In the genomic region with DNA sequence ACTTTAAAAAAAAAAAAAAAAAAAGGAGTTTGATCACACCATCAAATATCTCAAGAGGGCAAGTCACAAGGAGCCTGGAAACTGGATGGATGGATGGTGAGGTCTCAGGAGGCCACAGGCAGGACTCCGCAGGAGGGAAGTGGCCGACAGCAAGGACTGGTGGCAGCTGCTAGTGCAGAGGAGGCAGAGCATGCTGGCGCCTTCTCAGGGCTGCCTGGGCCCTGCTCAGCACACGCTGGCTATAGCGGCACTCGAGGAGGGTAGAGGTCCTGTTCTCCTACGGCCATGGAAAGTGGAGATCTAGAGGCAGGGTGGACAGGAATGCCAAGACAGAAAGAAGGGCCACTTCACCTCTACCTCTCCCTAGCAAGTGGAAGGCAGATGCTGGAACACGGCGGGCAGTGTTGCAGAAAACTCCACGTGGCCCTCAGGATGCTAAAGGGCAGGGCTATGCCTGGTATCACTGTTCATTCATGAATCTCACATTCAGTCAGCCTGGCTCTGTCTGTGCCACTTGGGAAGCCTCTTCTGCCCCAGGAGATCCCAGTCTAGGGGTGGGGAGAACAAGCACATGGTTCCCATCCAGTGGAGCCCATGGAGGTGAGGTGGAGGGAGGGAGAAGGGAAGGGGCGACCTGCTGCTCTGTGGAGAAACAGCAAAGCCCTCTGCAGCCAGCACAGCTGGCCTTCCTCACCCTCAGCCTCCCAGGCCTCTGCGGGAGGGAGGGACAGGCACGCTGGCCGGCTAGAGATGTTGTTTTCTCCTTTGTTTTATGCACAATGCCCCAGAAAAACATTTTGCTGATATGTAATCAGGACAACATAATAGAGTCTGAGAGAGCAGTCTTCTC, we compare ENCODE assay signal across 14 cellular contexts.
DNase-seq lines count a peak whose midpoint lies in the region; ATAC-seq and TF ChIP-seq lines count a peak whose summit lies in the region.
"Had no signal": no experiment of that assay in that cellular context is flagged by ENCODE, and none has a peak within 500 bp of the region (broad histone marks: within the 10 kb centered on the region; RNA-seq: fewer than 3 reads in every experiment).

No MANE protein-coding gene starts in this region.

- no peak overlapping the region for H3K4me3 Mint-ChIP-seq in activated T-cell treated with anti-CD3 and anti-CD28 coated beads, Interleukin-2, amount 50 U/mL, for 24 hours
- H3K4me3 Mint-ChIP-seq in activated naive CD8-positive, alpha-beta T cell treated with anti-CD3 and anti-CD28 coated beads, Interleukin-2, amount 50 U/mL, for 24 hours: no peak overlapping the region

- H3K9me3 Mint-ChIP-seq in activated T-cell treated with anti-CD3 and anti-CD28 coated beads, Interleukin-2, amount 50 U/mL, for 24 hours: peaks cover 15% of the 10 kb centered on the region
- peaks cover 17% of the 10 kb centered on the region for H3K9me3 Mint-ChIP-seq in activated naive CD8-positive, alpha-beta T cell treated with anti-CD3 and anti-CD28 coated beads, Interleukin-2, amount 50 U/mL, for 24 hours

- H3K36me3 ChIP-seq in right lobe of liver (no peaks in the 10 kb centered on the region), suprapubic skin (no peaks in the 10 kb centered on the region)

- no peak for DNase-seq in activated T-cell treated with anti-CD3 and anti-CD28 coated beads, Interleukin-2, amount 50 U/mL, for 24 hours
- no peak for DNase-seq in activated T-cell treated with anti-CD3 and anti-CD28 coated beads, Interleukin-2, amount 50 U/mL, for 48 hours
- no peak for DNase-seq in activated naive CD8-positive, alpha-beta T cell treated with anti-CD3 and anti-CD28 coated beads, Interleukin-2, amount 50 U/mL, for 24 hours
- no peak for DNase-seq in right lobe of liver
- no peak for DNase-seq in suprapubic skin (ENCODE audit: low spot score in 2 of 2)
- DNase-seq in globus pallidus (ENCODE audit: low spot score): no peak
- DNase-seq in NCI-H82 (lab: John Stamatoyannopoulos, UW): no peak
- DNase-seq: activated gamma-delta T cell; central memory CD4-positive, alpha-beta T cell; heart left ventricle; kidney; naive B cell; stimulated activated naive CD4-positive, alpha-beta T cell had no signal

- no peaks in the 10 kb centered on the region for H3K9me3 ChIP-seq in right lobe of liver
- no peaks in the 10 kb centered on the region for H3K9me3 ChIP-seq in suprapubic skin

- H3K27me3 ChIP-seq in right lobe of liver (no peaks in the 10 kb centered on the region), suprapubic skin (no peaks in the 10 kb centered on the region)
- H3K27me3 ChIP-seq: heart left ventricle had no signal

- TF ChIP-seq POLR2A in right lobe of liver (IDR thresholded peaks at IDR 0.05): peak; percentile 45
- TF ChIP-seq POLR2A in suprapubic skin (IDR thresholded peaks at IDR 0.05): no peak

- H3K36me3 Mint-ChIP-seq in activated T-cell treated with anti-CD3 and anti-CD28 coated beads, Interleukin-2, amount 50 U/mL, for 24 hours (ENCODE audit: low read depth): peaks cover 88% of the 10 kb centered on the region
- H3K36me3 Mint-ChIP-seq in activated naive CD8-positive, alpha-beta T cell treated with anti-CD3 and anti-CD28 coated beads, Interleukin-2, amount 50 U/mL, for 24 hours (ENCODE audit: low read depth): peaks cover 70% of the 10 kb centered on the region

- H3K27ac Mint-ChIP-seq in activated T-cell treated with anti-CD3 and anti-CD28 coated beads, Interleukin-2, amount 50 U/mL, for 24 hours: peak overlapping the region; percentile 79
- H3K27ac Mint-ChIP-seq in activated naive CD8-positive, alpha-beta T cell treated with anti-CD3 and anti-CD28 coated beads, Interleukin-2, amount 50 U/mL, for 24 hours: peak overlapping the region; percentile 28

- H3K4me1 ChIP-seq in right lobe of liver (peaks cover 0 to 3% (median 0%) of the 10 kb centered on the region in 4 donors), suprapubic skin (peaks cover 18% of the 10 kb centered on the region)

- TF ChIP-seq CTCF in right lobe of liver (IDR thresholded peaks at IDR 0.05): no peak
- no peak for TF ChIP-seq CTCF in suprapubic skin (IDR thresholded peaks at IDR 0.05)

- peaks cover 65% of the 10 kb centered on the region for H3K4me1 Mint-ChIP-seq in activated T-cell treated with anti-CD3 and anti-CD28 coated beads, Interleukin-2, amount 50 U/mL, for 24 hours (ENCODE audit: low read depth)
- H3K4me1 Mint-ChIP-seq in activated naive CD8-positive, alpha-beta T cell treated with anti-CD3 and anti-CD28 coated beads, Interleukin-2, amount 50 U/mL, for 24 hours: peaks cover 53% of the 10 kb centered on the region

- H3K27me3 Mint-ChIP-seq in activated T-cell treated with anti-CD3 and anti-CD28 coated beads, Interleukin-2, amount 50 U/mL, for 24 hours: no peaks in the 10 kb centered on the region
- H3K27me3 Mint-ChIP-seq in activated naive CD8-positive, alpha-beta T cell treated with anti-CD3 and anti-CD28 coated beads, Interleukin-2, amount 50 U/mL, for 24 hours: no peaks in the 10 kb centered on the region
- H3K27me3 Mint-ChIP-seq: naive B cell had no signal

- 60% methylated on average over 5 of the region's 14 CpGs for WGBS in right lobe of liver (ENCODE audit: insufficient coverage, low coverage, low lambda C conversion rate, missing lambda C conversion rate)
- 88% methylated on average over 14 of the region's 14 CpGs for WGBS in suprapubic skin

- ATAC-seq in activated naive CD8-positive, alpha-beta T cell treated with anti-CD3 and anti-CD28 coated beads, Interleukin-2, amount 50 U/mL, for 24 hours: no peak
- peak; percentile 5 to 72 (median 38) for ATAC-seq in right lobe of liver
- no peak for ATAC-seq in HG03097 (IDR thresholded peaks at IDR 0.05; ENCODE audit: low FRiP score, unreplicated experiment)
- ATAC-seq: heart left ventricle had no signal

- H3K27ac ChIP-seq in right lobe of liver (peak overlapping the region in 1 of 3 donors; percentile 50), suprapubic skin (peak overlapping the region; percentile 11)
- H3K27ac ChIP-seq: heart left ventricle had no signal

- intact Hi-C loops in right lobe of liver (cut with DNase I): no loop called here

- no peak overlapping the region for H3K4me3 ChIP-seq in right lobe of liver
- no peak overlapping the region for H3K4me3 ChIP-seq in suprapubic skin
- H3K4me3 ChIP-seq: heart left ventricle had no signal

- no peak for TF ChIP-seq EP300 in suprapubic skin (IDR thresholded peaks at IDR 0.05)

Comparison
In these comparisons a context has a peak if more than half of its experiments do, and no peak if none do; other contexts are left out.
1. ATAC-seq: peak in right lobe of liver (4 of 4); none in activated naive CD8-positive, alpha-beta T cell treated with anti-CD3 and anti-CD28 coated beads, Interleukin-2, amount 50 U/mL, for 24 hours (single experiment) and HG03097 (single experiment).